8 cellular contexts compared by ENCODE assay signal in the genomic region with DNA sequence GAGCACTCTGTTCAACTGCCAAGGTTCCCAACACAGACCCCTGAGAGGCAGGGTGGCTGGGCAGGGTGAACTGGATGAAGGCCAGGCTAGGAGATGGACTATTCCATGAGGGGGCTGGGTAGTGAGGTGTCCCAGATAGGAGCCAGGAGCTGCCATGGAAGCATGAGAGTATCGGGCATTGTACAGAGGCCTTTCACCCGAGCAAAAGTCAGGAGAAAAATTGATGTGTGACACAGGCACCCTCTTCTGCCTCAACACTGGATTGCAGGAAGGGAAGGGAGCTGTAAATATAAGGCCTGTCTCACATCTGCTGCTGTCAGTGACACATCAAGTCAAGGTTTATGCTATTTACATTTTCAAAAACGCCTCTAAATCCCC.
A peak's percentile ranks its signal among the peaks of the same experiment; 100 is the strongest.
DNase-seq lines count a peak whose midpoint lies in the region; ATAC-seq and TF ChIP-seq lines count a peak whose summit lies in the region.

No MANE protein-coding gene starts in this region.

- TF ChIP-seq CTCF in BJ (IDR thresholded peaks at IDR 0.05; ENCODE audit: insufficient read depth, low read depth, low read length) (peak; percentile 19; the same call in 1 of the 2 replicates), fibroblast of pulmonary artery (IDR thresholded peaks at IDR 0.05; ENCODE audit: low read length, missing control alignments) (peak; percentile 55), osteocyte (IDR thresholded peaks at IDR 0.05) (no peak)

- no peaks in the 10 kb centered on the region for H3K27me3 Mint-ChIP-seq in osteocyte (ENCODE audit: unreplicated experiment)

- CTCF ChIA-PET in BJ (lab: Yijun Ruan, JAX): interaction anchor here (0.6 to 7.6 kb wide), 33 partner anchors 12 to 180 kb away, joined by 3 to 57 read pairs (median 5); a partner anchor contains a TSS

- peak overlapping the region; percentile 80 for H3K27ac Mint-ChIP-seq in osteocyte (ENCODE audit: unreplicated experiment)

- POLR2A ChIA-PET in BJ (lab: Charles Lee): no interaction called here

- peaks cover 19% of the 10 kb centered on the region for H3K36me3 ChIP-seq in BJ (ENCODE audit: control insufficient read depth, insufficient read depth, low read length)

- peaks cover 25% of the 10 kb centered on the region for H3K36me3 Mint-ChIP-seq in osteocyte (ENCODE audit: unreplicated experiment)

- H3K9me3 Mint-ChIP-seq in osteocyte (ENCODE audit: unreplicated experiment): no peaks in the 10 kb centered on the region

- H3K27me3 ChIP-seq in BJ (ENCODE audit: control insufficient read depth, insufficient read depth, low read length): no peaks in the 10 kb centered on the region

- peaks cover 20% of the 10 kb centered on the region for H3K4me1 Mint-ChIP-seq in osteocyte (ENCODE audit: unreplicated experiment)

- DNase-seq in BJ (ENCODE audit: low read depth): no peak
- DNase-seq in fibroblast of pulmonary artery (ENCODE audit: low read depth): peak; percentile 69
- no peak for DNase-seq in osteocyte (ENCODE audit: extremely low spot score, unreplicated experiment)
- no peak for DNase-seq in SW480 (ENCODE audit: low spot score)
- DNase-seq in NCI-H128 (lab: John Stamatoyannopoulos, UW; ENCODE audit: unreplicated experiment): no peak
- no peak for DNase-seq in middle frontal gyrus (ENCODE audit: extremely low spot score, low spot score)

- H3K4me3 Mint-ChIP-seq in osteocyte (ENCODE audit: unreplicated experiment): no peak overlapping the region

- ATAC-seq in SK-N-SH treated with all-trans-retinoic acid at 6 μM for 48 hours (peak; percentile 22), HG03159 (IDR thresholded peaks at IDR 0.05; ENCODE audit: unreplicated experiment) (no peak)

- no peak overlapping the region for H3K4me3 ChIP-seq in BJ (ENCODE audit: low read depth, low read length)
- H3K4me3 ChIP-seq in fibroblast of pulmonary artery (replicated peaks; ENCODE audit: low read depth, low read length): no peak overlapping the region

TF ChIP-seq in SK-N-SH treated with all-trans-retinoic acid at 6 μM for 48 hours, 23 proteins besides CTCF, POLR2A, EP300 and RAD21:
- no peak for TF ChIP-seq TOX (CRISPR knock-in tag; IDR thresholded peaks at IDR 0.05; ENCODE audit: borderline replicate concordance)
- TF ChIP-seq SNAI2 (CRISPR knock-in tag; IDR thresholded peaks at IDR 0.05): no peak
- no peak for TF ChIP-seq GLIS3 (CRISPR knock-in tag; IDR thresholded peaks at IDR 0.05)
- TF ChIP-seq, protein P1, sequence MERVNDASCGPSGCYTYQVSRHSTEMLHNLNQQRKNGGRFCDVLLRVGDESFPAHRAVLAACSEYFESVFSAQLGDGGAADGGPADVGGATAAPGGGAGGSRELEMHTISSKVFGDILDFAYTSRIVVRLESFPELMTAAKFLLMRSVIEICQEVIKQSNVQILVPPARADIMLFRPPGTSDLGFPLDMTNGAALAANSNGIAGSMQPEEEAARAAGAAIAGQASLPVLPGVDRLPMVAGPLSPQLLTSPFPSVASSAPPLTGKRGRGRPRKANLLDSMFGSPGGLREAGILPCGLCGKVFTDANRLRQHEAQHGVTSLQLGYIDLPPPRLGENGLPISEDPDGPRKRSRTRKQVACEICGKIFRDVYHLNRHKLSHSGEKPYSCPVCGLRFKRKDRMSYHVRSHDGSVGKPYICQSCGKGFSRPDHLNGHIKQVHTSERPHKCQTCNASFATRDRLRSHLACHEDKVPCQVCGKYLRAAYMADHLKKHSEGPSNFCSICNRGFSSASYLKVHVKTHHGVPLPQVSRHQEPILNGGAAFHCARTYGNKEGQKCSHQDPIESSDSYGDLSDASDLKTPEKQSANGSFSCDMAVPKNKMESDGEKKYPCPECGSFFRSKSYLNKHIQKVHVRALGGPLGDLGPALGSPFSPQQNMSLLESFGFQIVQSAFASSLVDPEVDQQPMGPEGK (CRISPR knock-in tag; IDR thresholded peaks at IDR 0.05; ENCODE audit: borderline replicate concordance): no peak
- no peak for TF ChIP-seq RARB (CRISPR knock-in tag; IDR thresholded peaks at IDR 0.05)
- no peak for TF ChIP-seq TCF4 (CRISPR knock-in tag; IDR thresholded peaks at IDR 0.05; ENCODE audit: borderline replicate concordance)
- no peak for TF ChIP-seq PPARA (CRISPR knock-in tag; IDR thresholded peaks at IDR 0.05; ENCODE audit: borderline replicate concordance)
